In genomic region chr11:77770629-77771028, GRCh38 we compare ENCODE assay signal across 29 cellular contexts. TPM values are rescaled to one million over a fixed set of nuclear protein-coding genes. Genes with fewer than 3 reads are reported as not detected.
DNase-seq lines count a peak whose midpoint lies in the region; ATAC-seq and TF ChIP-seq lines count a peak whose summit lies in the region.
"Had no signal": no experiment of that assay in that cellular context is flagged by ENCODE, and none has a peak within 500 bp of the region (broad histone marks: within the 10 kb centered on the region; RNA-seq: fewer than 3 reads in every experiment).

No MANE protein-coding gene starts in this region.

- no peaks in the 10 kb centered on the region for H3K9me3 Mint-ChIP-seq in activated T-cell treated with anti-CD3 and anti-CD28 coated beads, Interleukin-2, amount 50 U/mL, for 24 hours
- H3K9me3 Mint-ChIP-seq in T-cell = no peaks in the 10 kb centered on the region
- H3K9me3 Mint-ChIP-seq in central memory CD8-positive, alpha-beta T cell = no peaks in the 10 kb centered on the region
- no peaks in the 10 kb centered on the region for H3K9me3 Mint-ChIP-seq in stimulated activated naive B cell treated with anti-CD40 and anti-IgM and Interleukin-4, amounts not matched to agents 10 μg/mL and 1 μg/mL and 100 μg/mL, for 72 hours
- H3K9me3 Mint-ChIP-seq: activated T-cell treated with anti-CD3 and anti-CD28 coated beads, Interleukin-2, amount 50 U/mL, for 4 hours; mesothelial cell of epicardium; nephron had no signal

- DNase-seq in activated T-cell treated with anti-CD3 and anti-CD28 coated beads, Interleukin-2, amount 50 U/mL, for 24 hours = no peak
- no peak for DNase-seq in activated T-cell treated with anti-CD3 and anti-CD28 coated beads, Interleukin-2, amount 50 U/mL, for 1 hour
- DNase-seq in T-cell (no peak), PC-9 (no peak), spleen (no peak)
- no peak for DNase-seq in central memory CD8-positive, alpha-beta T cell (ENCODE audit: low spot score in 2 of 2)
- DNase-seq in stimulated activated naive B cell treated with anti-CD40 and anti-IgM and Interleukin-4, amounts not matched to agents 10 μg/mL and 1 μg/mL and 100 μg/mL, for 72 hours = no peak
- DNase-seq: activated CD4-positive, alpha-beta T cell treated with anti-CD3 and anti-CD28 coated beads for 4 hours; activated CD8-positive, alpha-beta memory T cell treated with anti-CD3 and anti-CD28 coated beads for 24 hours; activated naive CD4-positive, alpha-beta T cell treated with Interleukin-2 at 50 U/mL for 16 hours; activated T-cell treated with anti-CD3 and anti-CD28 coated beads, Interleukin-2, amount 50 U/mL, for 4 hours; amygdala; DMS79; GDM1; kidney; NCI-H187; NCI-H524 treated with DMSO at 0.1 percent for 48 hours; NK-92 treated with Interleukin-12 subunit alpha and Interleukin-12 subunit beta, amount 100 ng/mL, for 24 hours; SHP77 treated with DMSO at 0.1 percent for 48 hours; T-helper 1 cell had no signal

- H3K27ac Mint-ChIP-seq in activated T-cell treated with anti-CD3 and anti-CD28 coated beads, Interleukin-2, amount 50 U/mL, for 24 hours = peak overlapping the region; percentile 36
- peak overlapping the region; percentile 7 to 45 for H3K27ac Mint-ChIP-seq in T-cell
- peak overlapping the region; percentile 47 for H3K27ac Mint-ChIP-seq in central memory CD8-positive, alpha-beta T cell (ENCODE audit: low read depth)
- H3K27ac Mint-ChIP-seq in stimulated activated naive B cell treated with anti-CD40 and anti-IgM and Interleukin-4, amounts not matched to agents 10 μg/mL and 1 μg/mL and 100 μg/mL, for 72 hours = peak overlapping the region; percentile 27
- H3K27ac Mint-ChIP-seq: B cell, mesothelial cell of epicardium, nephron had no signal

- H3K36me3 Mint-ChIP-seq in activated T-cell treated with anti-CD3 and anti-CD28 coated beads, Interleukin-2, amount 50 U/mL, for 24 hours (ENCODE audit: low read depth) = peaks cover 6% of the 10 kb centered on the region
- no peaks in the 10 kb centered on the region for H3K36me3 Mint-ChIP-seq in T-cell
- H3K36me3 Mint-ChIP-seq in central memory CD8-positive, alpha-beta T cell (ENCODE audit: insufficient read depth) = peaks cover 7% of the 10 kb centered on the region
- peaks cover 3 to 5% of the 10 kb centered on the region in 2 donors for H3K36me3 Mint-ChIP-seq in stimulated activated naive B cell treated with anti-CD40 and anti-IgM and Interleukin-4, amounts not matched to agents 10 μg/mL and 1 μg/mL and 100 μg/mL, for 72 hours
- H3K36me3 Mint-ChIP-seq: mesothelial cell of epicardium had no signal

- no peak overlapping the region for H3K4me2 ChIP-seq in PC-9
- H3K4me2 ChIP-seq: KMS-11 had no signal

- CTCF ChIA-PET in T-cell (lab: Charles Lee) = no interaction called here
- CTCF ChIA-PET in PC-9 (lab: Charles Lee) = no interaction called here

- no peak overlapping the region for H2AFZ ChIP-seq in PC-9

- no peak for TF ChIP-seq POLR2A in spleen (IDR thresholded peaks at IDR 0.05)

- no peak overlapping the region for H3K27ac ChIP-seq in PC-9
- H3K27ac ChIP-seq in spleen = no peak overlapping the region
- H3K27ac ChIP-seq: epithelial cell of prostate, KMS-11, tibial nerve had no signal

- H3K4me3 ChIP-seq in PC-9 (no peak overlapping the region), spleen (no peak overlapping the region)
- H3K4me3 ChIP-seq: HAP-1, tibial nerve had no signal

- H3F3A ChIP-seq in PC-9 (ENCODE audit: insufficient read depth, low read depth) = peaks cover 5% of the 10 kb centered on the region; the same call in 1 of the 2 replicates

- no peaks in the 10 kb centered on the region for H3K4me1 ChIP-seq in PC-9 (replicated peaks; ENCODE audit: insufficient read depth)
- H3K4me1 ChIP-seq in spleen = peaks cover 14 to 85% (median 21%) of the 10 kb centered on the region in 6 donors
- H3K4me1 ChIP-seq: HAP-1 had no signal

- no peaks in the 10 kb centered on the region for H3K9me3 ChIP-seq in PC-9 (ENCODE audit: insufficient read depth, low read depth)
- no peaks in the 10 kb centered on the region for H3K9me3 ChIP-seq in spleen
- H3K9me3 ChIP-seq: HAP-1, tibial nerve had no signal

- no peak overlapping the region for H3K4me3 Mint-ChIP-seq in activated T-cell treated with anti-CD3 and anti-CD28 coated beads, Interleukin-2, amount 50 U/mL, for 24 hours
- peak overlapping the region in 1 of 3 donors; percentile 35 for H3K4me3 Mint-ChIP-seq in T-cell
- H3K4me3 Mint-ChIP-seq in central memory CD8-positive, alpha-beta T cell = peak overlapping the region; percentile 27
- H3K4me3 Mint-ChIP-seq in stimulated activated naive B cell treated with anti-CD40 and anti-IgM and Interleukin-4, amounts not matched to agents 10 μg/mL and 1 μg/mL and 100 μg/mL, for 72 hours = no peak overlapping the region
- H3K4me3 Mint-ChIP-seq: activated T-cell treated with anti-CD3 and anti-CD28 coated beads, Interleukin-2, amount 50 U/mL, for 4 hours; B cell; mesothelial cell of epicardium; nephron had no signal

- no peaks in the 10 kb centered on the region for H3K27me3 Mint-ChIP-seq in activated T-cell treated with anti-CD3 and anti-CD28 coated beads, Interleukin-2, amount 50 U/mL, for 24 hours
- no peaks in the 10 kb centered on the region for H3K27me3 Mint-ChIP-seq in T-cell
- no peaks in the 10 kb centered on the region for H3K27me3 Mint-ChIP-seq in central memory CD8-positive, alpha-beta T cell
- H3K27me3 Mint-ChIP-seq in stimulated activated naive B cell treated with anti-CD40 and anti-IgM and Interleukin-4, amounts not matched to agents 10 μg/mL and 1 μg/mL and 100 μg/mL, for 72 hours = no peaks in the 10 kb centered on the region
- H3K27me3 Mint-ChIP-seq: B cell had no signal

- intact Hi-C loops in PC-9 (cut with micrococcal nuclease; ENCODE audit: unreplicated experiment) (no loop called here), spleen (cut with DNase I; ENCODE audit: low total_unique reads) (no loop called here)

- POLR2A ChIA-PET in T-cell (lab: Charles Lee) = no interaction called here
- POLR2A ChIA-PET in PC-9 (lab: Charles Lee; ENCODE audit: unreplicated experiment) = no interaction called here

- ATAC-seq in T-cell (replicated peaks in 1 of 4) (no peak), HG02623 (IDR thresholded peaks at IDR 0.05; ENCODE audit: unreplicated experiment) (no peak)
- no peak for ATAC-seq in central memory CD8-positive, alpha-beta T cell (replicated peaks; ENCODE audit: extremely low read depth, poor library complexity, severe bottlenecking)
- ATAC-seq in stimulated activated naive B cell treated with anti-CD40 and anti-IgM and Interleukin-4, amounts not matched to agents 10 μg/mL and 1 μg/mL and 100 μg/mL, for 72 hours (replicated peaks) = peak; percentile 74 to 81
- ATAC-seq: activated T-cell treated with anti-CD3 and anti-CD28 coated beads, Interleukin-2, amount 50 U/mL, for 4 hours; Panc1 had no signal

- H3K79me2 ChIP-seq in PC-9 (ENCODE audit: low read depth) = peaks cover 90% of the 10 kb centered on the region

- peaks cover 89% of the 10 kb centered on the region for H4K20me1 ChIP-seq in PC-9 (ENCODE audit: insufficient read depth)

- no peaks in the 10 kb centered on the region for H3K27me3 ChIP-seq in PC-9 (ENCODE audit: insufficient read depth, low read depth)
- no peaks in the 10 kb centered on the region for H3K27me3 ChIP-seq in spleen (replicated peaks in 1 of 7)
- H3K27me3 ChIP-seq: tibial nerve had no signal

- no peaks in the 10 kb centered on the region for H3K9me2 ChIP-seq in PC-9 (ENCODE audit: insufficient read depth)

- TF ChIP-seq CTCF in PC-9 (conservative IDR thresholded peaks at IDR 0.05) (no peak), spleen (IDR thresholded peaks at IDR 0.05 in 8 of 11, conservative IDR thresholded peaks at IDR 0.05 in 3 of 11) (no peak)

- H3K4me1 Mint-ChIP-seq in activated T-cell treated with anti-CD3 and anti-CD28 coated beads, Interleukin-2, amount 50 U/mL, for 24 hours (ENCODE audit: low read depth) = peaks cover 60% of the 10 kb centered on the region
- H3K4me1 Mint-ChIP-seq in T-cell = peaks cover 68 to 77% (median 70%) of the 10 kb centered on the region in 3 donors
- peaks cover 45% of the 10 kb centered on the region for H3K4me1 Mint-ChIP-seq in central memory CD8-positive, alpha-beta T cell
- H3K4me1 Mint-ChIP-seq in stimulated activated naive B cell treated with anti-CD40 and anti-IgM and Interleukin-4, amounts not matched to agents 10 μg/mL and 1 μg/mL and 100 μg/mL, for 72 hours = peaks cover 21 to 45% of the 10 kb centered on the region in 2 donors

- H3K36me3 ChIP-seq in PC-9 (ENCODE audit: low read depth) (peaks cover 5% of the 10 kb centered on the region; the same call in 1 of the 2 replicates), spleen (peaks cover 0 to 11% (median 2%) of the 10 kb centered on the region in 6 donors)
- H3K36me3 ChIP-seq: HAP-1, tibial nerve had no signal

- BruUV-seq in PC-9 (replicated peaks; lab: Mats Ljungman, UMichigan) = no TSS peak

RNA-seq across cellular contexts. Expression of gene RSF1, which starts 49.9 kb away (rescaled TPM):
- total RNA-seq in T-cell = 10 to 100 TPM; 81.5 to 96.8 (median 91.2) TPM
- total RNA-seq in PC-9 (2021) = 110 and 124 TPM in 2 replicates
- total RNA-seq in spleen = 10 to 100 TPM; 64.4 to 82.1 (median 66.9) TPM
- 1 to 10 TPM; 6.1 to 8.7 (median 6.7) TPM for polyA plus RNA-seq in spleen

RNA-seq across cellular contexts. Expression of gene AAMDC, which starts 50.3 kb away (rescaled TPM):
- 10 to 100 TPM in 2 of 5 donors, 1 to 10 TPM in 3; 4.0 to 11.1 (median 7.0) TPM for total RNA-seq in T-cell
- total RNA-seq in PC-9 (2021) = 39.8 and 59.3 TPM in 2 replicates
- 10 to 100 TPM in 6 of 7 donors, 1 to 10 TPM in 1; 9.5 to 23.7 (median 21.4) TPM for total RNA-seq in spleen
- 10 to 100 TPM; 22.2 to 37.2 (median 28.0) TPM for polyA plus RNA-seq in spleen

Comparison
In these comparisons a context has a peak if more than half of its experiments do, and no peak if none do; other contexts are left out.
1. ATAC-seq: peak in stimulated activated naive B cell treated with anti-CD40 and anti-IgM and Interleukin-4, amounts not matched to agents 10 μg/mL and 1 μg/mL and 100 μg/mL, for 72 hours (2 of 2); none in T-cell (0 of 4), central memory CD8-positive, alpha-beta T cell (single experiment) and HG02623 (single experiment).
2. Peak in every context shown above with its lines, with median percentiles within 50 percentile points of each other: H3K27ac Mint-ChIP-seq.